In genomic region chr5:135376961-135377621, GRCh38 we compare ENCODE assay signal across 8 cellular contexts. TPM values are rescaled to one million over a fixed set of nuclear protein-coding genes. Genes with fewer than 3 reads are reported as not detected.
DNase-seq lines count a peak whose midpoint lies in the region; ATAC-seq and TF ChIP-seq lines count a peak whose summit lies in the region.

No MANE protein-coding gene starts in this region.

- no peak overlapping the region for H3K27ac ChIP-seq in substantia nigra (ENCODE audit: low read depth, low read length, poor library complexity, severe bottlenecking)

- H3K27me3 Mint-ChIP-seq in chondrocyte (ENCODE audit: low read depth) = no peaks in the 10 kb centered on the region

- TF ChIP-seq CTCF in chondrocyte (IDR thresholded peaks at IDR 0.05) = no peak

- no peak overlapping the region for H3K4me3 Mint-ChIP-seq in chondrocyte (ENCODE audit: unreplicated experiment)

- peaks cover 11% of the 10 kb centered on the region for H3K36me3 Mint-ChIP-seq in chondrocyte (ENCODE audit: low read depth)

- H3K27ac Mint-ChIP-seq in chondrocyte (ENCODE audit: unreplicated experiment) = peak overlapping the region; percentile 63

- H3K9me3 Mint-ChIP-seq in chondrocyte (ENCODE audit: low read depth) = no peaks in the 10 kb centered on the region

- H3K4me1 Mint-ChIP-seq in chondrocyte (ENCODE audit: low read depth) = peaks cover 48% of the 10 kb centered on the region

- ATAC-seq in GM21360 (IDR thresholded peaks at IDR 0.05; ENCODE audit: unreplicated experiment) (peak; percentile 88), HG03558 (IDR thresholded peaks at IDR 0.05; ENCODE audit: extremely low read depth, unreplicated experiment) (peak; percentile 64), GM19324 (IDR thresholded peaks at IDR 0.05; ENCODE audit: low FRiP score, unreplicated experiment) (no peak)

- peak; percentile 74 for DNase-seq in CD1c-positive myeloid dendritic cell (ENCODE audit: extremely low spot score)
- DNase-seq in chondrocyte (ENCODE audit: low spot score) = no peak
- DNase-seq in substantia nigra (lab: John Stamatoyannopoulos, UW) = no peak
- DNase-seq in iPS-NIHi7 (ENCODE audit: extremely low spot score) = no peak
- DNase-seq in mesenteric fat pad (ENCODE audit: low spot score) = no peak

RNA-seq across cellular contexts. Expression of gene MACROH2A1, which starts 21.9 kb away (rescaled TPM):
- total RNA-seq in chondrocyte (100 to 142 TPM (median 102 TPM) in 3 replicates), mesenteric fat pad (170 TPM)
